Comparison of ENCODE assay signal across 33 cellular contexts in the genomic region with DNA sequence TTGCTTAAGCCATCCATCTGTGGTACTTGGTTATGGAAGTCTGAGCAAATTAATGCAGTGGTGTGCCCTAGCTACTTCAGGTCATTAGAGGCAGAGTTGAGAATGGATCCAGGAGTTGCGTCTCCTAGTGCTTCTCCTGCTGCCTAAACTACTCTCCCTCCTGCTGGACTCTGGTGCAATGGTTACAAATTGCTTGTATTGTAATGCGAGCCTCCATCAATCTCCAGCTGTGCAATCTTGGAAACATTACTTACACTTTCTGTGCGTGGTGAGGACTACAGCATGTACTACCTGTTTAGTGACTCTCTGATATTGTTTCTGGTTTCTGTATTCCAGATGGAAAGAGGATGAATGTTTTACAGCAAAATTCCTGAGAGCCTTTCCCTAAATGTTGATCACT.
"Had no signal": no experiment of that assay in that cellular context is flagged by ENCODE, and none has a peak within 500 bp of the region (broad histone marks: within the 10 kb centered on the region; RNA-seq: fewer than 3 reads in every experiment).

No MANE protein-coding gene starts in this region.

- H3K79me2 ChIP-seq: parathyroid adenoma had no signal

- H2AFZ ChIP-seq: neural progenitor cell, parathyroid adenoma had no signal

- H3K27me3 ChIP-seq: esophagus squamous epithelium, left lung, neural progenitor cell, right atrium auricular region, upper lobe of left lung, vagina had no signal

- DNase-seq: activated CD4-positive, alpha-beta T cell treated with anti-CD3 and anti-CD28 coated beads for 36 hours; activated CD4-positive, CD25-positive, alpha-beta regulatory T cell; activated CD8-positive, alpha-beta memory T cell treated with anti-CD3 and anti-CD28 coated beads, Interleukin-2, amount 10 ng/mL, durations not matched to agents 7 days and 5 days; activated CD8-positive, alpha-beta T cell treated with anti-CD3 and anti-CD28 coated beads, Interleukin-2, amount 10 ng/mL, durations not matched to agents 7 days and 5 days; activated naive CD8-positive, alpha-beta T cell treated with anti-CD3 and anti-CD28 coated beads, Interleukin-2, amount 50 U/mL, for 24 hours; activated T-cell treated with anti-CD3 and anti-CD28 coated beads, Interleukin-2, amount 50 U/mL, for 48 hours; amygdala; dermis blood vessel endothelial cell; effector CD4-positive, alpha-beta T cell; esophagus squamous epithelium; foreskin melanocyte; heart right ventricle; kidney glomerular epithelial cell; left lung; lower lobe of right lung; mesenchymal stem cell; naive thymus-derived CD8-positive, alpha-beta T cell; occipital lobe; psoas muscle; stimulated activated CD4-positive, alpha-beta T cell treated with anti-CD3 and anti-CD28 coated beads, Interleukin-1b, Interleukin-23, amount 100 ng/mL, for 48 hours; stimulated activated CD4-positive, alpha-beta T cell treated with anti-CD3 and anti-CD28 coated beads, Interleukin-4, amount 100 ng/mL, for 4 hours; stimulated activated CD8-positive, alpha-beta memory T cell treated with anti-CD3 and anti-CD28 coated beads, Interleukin-4, amount 100 ng/mL, for 48 hours; stimulated activated naive CD8-positive, alpha-beta T cell treated with anti-CD3 and anti-CD28 coated beads, Interleukin-15, amount 100 ng/mL, for 72 hours; substantia nigra; T1000; upper lobe of left lung had no signal

- H3K4me3 ChIP-seq: esophagus squamous epithelium, heart right ventricle, left lung, lower lobe of right lung, neural progenitor cell, psoas muscle, right atrium auricular region, smooth muscle cell, upper lobe of left lung, vagina had no signal

- H3K36me3 ChIP-seq: esophagus squamous epithelium, heart right ventricle, left lung, lower lobe of right lung, neural progenitor cell, right atrium auricular region, upper lobe of left lung, vagina had no signal

- H3K9ac ChIP-seq: neural progenitor cell, parathyroid adenoma had no signal

- H3K27ac ChIP-seq: epithelial cell of prostate, esophagus squamous epithelium, heart right ventricle, left lung, lower lobe of right lung, neural progenitor cell, parathyroid adenoma, psoas muscle, right atrium auricular region, upper lobe of left lung, vagina had no signal

- H3K4me2 ChIP-seq: neural progenitor cell, smooth muscle cell had no signal

- ATAC-seq: activated CD4-positive, alpha-beta T cell treated with anti-CD3 and anti-CD28 coated beads for 36 hours; activated CD8-positive, alpha-beta memory T cell treated with anti-CD3 and anti-CD28 coated beads, Interleukin-2, amount 10 ng/mL, durations not matched to agents 7 days and 5 days; activated CD8-positive, alpha-beta T cell treated with anti-CD3 and anti-CD28 coated beads, Interleukin-2, amount 10 ng/mL, durations not matched to agents 7 days and 5 days; activated naive CD8-positive, alpha-beta T cell treated with anti-CD3 and anti-CD28 coated beads, Interleukin-2, amount 50 U/mL, for 24 hours; heart right ventricle; left lung; lower lobe of right lung; naive thymus-derived CD8-positive, alpha-beta T cell; psoas muscle; stimulated activated memory B cell treated with anti-CD40 and anti-IgM and Interleukin-4, amounts not matched to agents 10 μg/mL and 1 μg/mL and 100 μg/mL, for 72 hours; stimulated activated naive CD8-positive, alpha-beta T cell treated with anti-CD3 and anti-CD28 coated beads, Interleukin-15, amount 100 ng/mL, for 72 hours had no signal

- H3K9me3 ChIP-seq: esophagus squamous epithelium, heart right ventricle, left lung, lower lobe of right lung, psoas muscle, right atrium auricular region, upper lobe of left lung, vagina had no signal
